Comparison of ENCODE assay signal across 8 cellular contexts in genomic region chr19:39765091-39766076, GRCh38. TPM values are rescaled to one million over a fixed set of nuclear protein-coding genes. Genes with fewer than 3 reads are reported as not detected.
DNase-seq lines count a peak whose midpoint lies in the region; ATAC-seq, FAIRE-seq and TF ChIP-seq lines count a peak whose summit lies in the region.

No MANE protein-coding gene starts in this region.

- DNase-seq in NCI-H2081 (lab: John Stamatoyannopoulos, UW) (peak; percentile 24 to 27), NCI-H2081 treated with DMSO at 0.1 percent for 48 hours (lab: John Stamatoyannopoulos, UW) (no peak), fibroblast of peridontal ligament (ENCODE audit: extremely low read depth) (peak; percentile 63), pancreas (peak in 4 of 6 donors; percentile 2 to 61 (median 30)), sigmoid colon (no peak)
- peak; percentile 8 to 19 for DNase-seq in activated CD4-positive, alpha-beta T cell treated with anti-CD3 and anti-CD28 coated beads, Interleukin-2, amount 50 U/mL, for 4 hours

- no peak overlapping the region for H3K27ac ChIP-seq in pancreas
- H3K27ac ChIP-seq in sigmoid colon: no peak overlapping the region

- no peaks in the 10 kb centered on the region for H3K79me2 ChIP-seq in Loucy (ENCODE audit: insufficient read depth, low read length)

- no peaks in the 10 kb centered on the region for H3K9me2 ChIP-seq in Loucy (replicated peaks; ENCODE audit: low read depth, low read length)

- no peak for TF ChIP-seq EP300 in sigmoid colon (IDR thresholded peaks at IDR 0.05)

- intact Hi-C loops in pancreas (cut with DNase I): no loop called here
- intact Hi-C loops in sigmoid colon (cut with DNase I): loop anchor here (10.0 kb wide), 1 partner anchor 211 kb away; no protein-coding TSS in a partner anchor

- no peaks in the 10 kb centered on the region for H4K20me1 ChIP-seq in Loucy (ENCODE audit: insufficient read depth, low read length, poor library complexity, severe bottlenecking)

- ATAC-seq in pancreas (peak in 1 of 4 donors; percentile 54), HG03521 (IDR thresholded peaks at IDR 0.05; ENCODE audit: unreplicated experiment) (no peak)

- peak; percentile 81 for TF ChIP-seq CTCF in Loucy (conservative IDR thresholded peaks at IDR 0.05; ENCODE audit: low read length)
- TF ChIP-seq CTCF in pancreas (IDR thresholded peaks at IDR 0.05): peak; percentile 47 to 76 (median 62)
- peak in 2 of 4 experiments; percentile 19 to 67 for TF ChIP-seq CTCF in sigmoid colon (IDR thresholded peaks at IDR 0.05)

- TF ChIP-seq POLR2A in sigmoid colon (IDR thresholded peaks at IDR 0.05): no peak

- H3K4me1 ChIP-seq in Loucy (ENCODE audit: insufficient read depth, low read length, poor library complexity, severe bottlenecking) (no peaks in the 10 kb centered on the region), pancreas (no peaks in the 10 kb centered on the region), sigmoid colon (no peaks in the 10 kb centered on the region)

- H3K27me3 ChIP-seq in Loucy (ENCODE audit: insufficient read depth, low read length, poor library complexity, severe bottlenecking): no peaks in the 10 kb centered on the region
- no peaks in the 10 kb centered on the region for H3K27me3 ChIP-seq in pancreas
- H3K27me3 ChIP-seq in sigmoid colon: peaks cover 0 to 8% (median 0%) of the 10 kb centered on the region in 3 donors

- no peak overlapping the region for H3K9ac ChIP-seq in Loucy (ENCODE audit: low read depth, low read length, poor library complexity, severe bottlenecking)

- no peak for FAIRE-seq in pancreas (lab: Jason Lieb, UNC)

- no peak overlapping the region for H2AFZ ChIP-seq in Loucy (ENCODE audit: low read length)

- H3K9me3 ChIP-seq in Loucy (ENCODE audit: insufficient read depth, low read depth, low read length) (no peaks in the 10 kb centered on the region), pancreas (no peaks in the 10 kb centered on the region), sigmoid colon (peaks cover 0 to 5% (median 2%) of the 10 kb centered on the region in 4 donors)

- H3K4me3 ChIP-seq in Loucy (ENCODE audit: low read length, poor library complexity, severe bottlenecking) (no peak overlapping the region), pancreas (no peak overlapping the region), sigmoid colon (no peak overlapping the region)

- no peaks in the 10 kb centered on the region for H3F3A ChIP-seq in Loucy (ENCODE audit: low read depth)

- H3K36me3 ChIP-seq in Loucy (ENCODE audit: insufficient read depth, low read length): no peaks in the 10 kb centered on the region
- no peaks in the 10 kb centered on the region for H3K36me3 ChIP-seq in pancreas
- no peaks in the 10 kb centered on the region for H3K36me3 ChIP-seq in sigmoid colon

- no peak overlapping the region for H3K4me2 ChIP-seq in Loucy (ENCODE audit: low read depth, low read length, poor library complexity, severe bottlenecking)

- 40 to 47% methylated on average over 16 of the region's 16 CpGs for WGBS in pancreas, 2 donors
- 46% methylated on average over 16 of the region's 16 CpGs for WGBS in sigmoid colon, 2 donors

RNA-seq across cellular contexts. Expression of gene LEUTX, which starts 13.3 kb away (rescaled TPM):
- total RNA-seq in pancreas (not detected), sigmoid colon (not detected)
- polyA plus RNA-seq in pancreas (not detected), sigmoid colon (not detected)

RNA-seq across cellular contexts. Expression of gene CLC, which starts 27.6 kb away (rescaled TPM):
- total RNA-seq in pancreas (1 to 10 TPM in 1 of 6 donors, under 1 TPM in 1, not detected in 4; 0.47 to 1.4 TPM), sigmoid colon (not detected)
- polyA plus RNA-seq in pancreas (not detected), sigmoid colon (1 to 10 TPM in 1 of 3 donors, not detected in 2; 7.2 TPM)

Comparison
In these comparisons a context has a peak if more than half of its experiments do, and no peak if none do; other contexts are left out.
1. DNase-seq: peak in NCI-H2081 (2 of 2), activated CD4-positive, alpha-beta T cell treated with anti-CD3 and anti-CD28 coated beads, Interleukin-2, amount 50 U/mL, for 4 hours (2 of 2), fibroblast of peridontal ligament (single experiment) and pancreas (4 of 6); none in NCI-H2081 treated with DMSO at 0.1 percent for 48 hours (single experiment) and sigmoid colon (single experiment).